In genomic region chr15:74709892-74710291, GRCh38 we compare ENCODE assay signal across 30 cellular contexts. TPM values are rescaled to one million over a fixed set of nuclear protein-coding genes. Genes with fewer than 3 reads are reported as not detected.
"Had no signal": no experiment of that assay in that cellular context is flagged by ENCODE, and none has a peak within 500 bp of the region (broad histone marks: within the 10 kb centered on the region; RNA-seq: fewer than 3 reads in every experiment).

No MANE protein-coding gene starts in this region.

- H3K4me3 Mint-ChIP-seq: activated CD4-positive, alpha-beta T cell treated with anti-CD3 and anti-CD28 coated beads, Interleukin-2, amount 10 ng/mL, durations not matched to agents 24 days and 14 days; activated T-cell treated with anti-CD3 and anti-CD28 coated beads, Interleukin-2, amount 50 U/mL, for 4 hours; mesothelial cell of epicardium; naive B cell; neural crest cell; T-helper 17 cell had no signal

- H3K9me3 Mint-ChIP-seq: activated CD4-positive, alpha-beta T cell treated with anti-CD3 and anti-CD28 coated beads, Interleukin-2, amount 10 ng/mL, durations not matched to agents 24 days and 14 days; activated T-cell treated with anti-CD3 and anti-CD28 coated beads, Interleukin-2, amount 50 U/mL, for 4 hours; activated T-helper 2 cell treated with anti-CD3 and anti-CD28 coated beads, Interferon-gamma antibody, Interleukin-2, Interleukin-4, amounts not matched to agents 10 μg/mL and 5 μg/mL and 100 μg/mL, durations not matched to agents 14 hours and 24 hours and 36 hours; mesothelial cell of epicardium; neural crest cell had no signal

- H3K27ac Mint-ChIP-seq: activated CD4-positive, alpha-beta T cell treated with anti-CD3 and anti-CD28 coated beads, Interleukin-2, amount 10 ng/mL, durations not matched to agents 24 days and 14 days; activated T-helper 2 cell treated with anti-CD3 and anti-CD28 coated beads, Interferon-gamma antibody, Interleukin-2, Interleukin-4, amounts not matched to agents 10 μg/mL and 5 μg/mL and 100 μg/mL, durations not matched to agents 14 hours and 24 hours and 36 hours; mesothelial cell of epicardium; naive B cell; T-helper 17 cell had no signal

- ATAC-seq: activated T-cell treated with anti-CD3 and anti-CD28 coated beads, Interleukin-2, amount 50 U/mL, for 4 hours; body of pancreas; foreskin keratinocyte; heart left ventricle; psoas muscle; T-helper 17 cell had no signal

- DNase-seq: activated CD4-positive, alpha-beta T cell treated with anti-CD3 and anti-CD28 coated beads, Interleukin-2, amount 10 ng/mL, durations not matched to agents 24 days and 14 days; activated CD4-positive, CD25-positive, alpha-beta regulatory T cell treated with anti-CD3 and anti-CD28 coated beads, Interleukin-2, amount 50 U/mL, for 72 hours; activated T-cell treated with anti-CD3 and anti-CD28 coated beads, Interleukin-2, amount 50 U/mL, for 4 hours; adrenal gland; aorta; body of pancreas; dorsolateral prefrontal cortex; effector memory CD4-positive, alpha-beta T cell; foreskin keratinocyte; heart left ventricle; hypothalamus; naive B cell; occipital lobe; psoas muscle; stimulated activated CD4-positive, alpha-beta T cell treated with anti-CD3 and anti-CD28 coated beads, Interleukin-15, amount 100 ng/mL, for 24 hours; stimulated activated CD4-positive, alpha-beta T cell treated with anti-CD3 and anti-CD28 coated beads, Interleukin-2, amount 100 ng/mL, for 24 hours; stimulated activated naive CD4-positive, alpha-beta T cell; T-helper 17 cell; testis; transverse colon had no signal

- H3K4me1 Mint-ChIP-seq: mesothelial cell of epicardium, naive B cell, neural crest cell had no signal

- H3K36me3 Mint-ChIP-seq: activated naive CD4-positive, alpha-beta T cell treated with anti-CD3 and anti-CD28 coated beads, Interleukin-2, amount 50 U/mL, for 72 hours; mesothelial cell of epicardium; naive B cell had no signal

RNA-seq across cellular contexts. Expression of gene CYP1A2, which starts 38.8 kb away (rescaled TPM):
- total RNA-seq: activated CD4-positive, alpha-beta T cell treated with anti-CD3 and anti-CD28 coated beads, Interleukin-2, amount 10 ng/mL, durations not matched to agents 24 days and 14 days; activated CD8-positive, alpha-beta memory T cell treated with anti-CD3 and anti-CD28 coated beads for 36 hours; activated naive CD4-positive, alpha-beta T cell treated with anti-CD3 and anti-CD28 coated beads, Interleukin-2, amount 50 U/mL, for 72 hours; activated T-helper 2 cell treated with anti-CD3 and anti-CD28 coated beads, Interferon-gamma antibody, Interleukin-2, Interleukin-4, amounts not matched to agents 10 μg/mL and 5 μg/mL and 100 μg/mL, durations not matched to agents 14 hours and 24 hours and 36 hours; adrenal gland; aorta; body of pancreas; dorsolateral prefrontal cortex; esophagus muscularis mucosa; heart left ventricle; kidney epithelial cell; lower leg skin; mesothelial cell of epicardium; neural crest cell; occipital lobe; psoas muscle; smooth muscle cell; T-helper 17 cell; transverse colon; urinary bladder had no signal
